ENCODE assay signal across 31 cellular contexts in genomic region chrX:120137439-120137838, GRCh38. TPM values are rescaled to one million over a fixed set of nuclear protein-coding genes. Genes with fewer than 3 reads are reported as not detected.
DNase-seq lines count a peak whose midpoint lies in the region; ATAC-seq and TF ChIP-seq lines count a peak whose summit lies in the region.
"Had no signal": no experiment of that assay in that cellular context is flagged by ENCODE, and none has a peak within 500 bp of the region (broad histone marks: within the 10 kb centered on the region; RNA-seq: fewer than 3 reads in every experiment).

No MANE protein-coding gene starts in this region.

- no peak overlapping the region for H3K4me2 ChIP-seq in GM23248 (ENCODE audit: unreplicated experiment)

- intact Hi-C loops in Panc1 (cut with micrococcal nuclease; ENCODE audit: unreplicated experiment): no loop called here

- no peaks in the 10 kb centered on the region for H3K9me2 ChIP-seq in GM23248 (ENCODE audit: insufficient read depth)

- no peak overlapping the region for H3K4me3 ChIP-seq in AG10803 (ENCODE audit: low read length)
- H3K4me3 ChIP-seq in GM06990 (replicated peaks; ENCODE audit: low read depth, low read length): no peak overlapping the region
- H3K4me3 ChIP-seq in Panc1 (ENCODE audit: low read depth in 2 of 2, low read length in 2 of 2): peak overlapping the region in 1 of 2 experiments; percentile 7; a peak in 1 of 4 replicates
- no peak overlapping the region for H3K4me3 ChIP-seq in fibroblast of the aortic adventitia (ENCODE audit: low read depth, low read length)
- H3K4me3 ChIP-seq in suprapubic skin: no peak overlapping the region
- no peak overlapping the region for H3K4me3 ChIP-seq in GM23248

- TF ChIP-seq EP300 in suprapubic skin (IDR thresholded peaks at IDR 0.05): no peak

- H3K27me3 ChIP-seq in GM06990 (replicated peaks; ENCODE audit: control insufficient read depth, insufficient read depth, low read length) (no peaks in the 10 kb centered on the region), Panc1 (ENCODE audit: control insufficient read depth, insufficient read depth, low read length) (no peaks in the 10 kb centered on the region; the same call in 1 of the 2 replicates), suprapubic skin (no peaks in the 10 kb centered on the region), GM23248 (replicated peaks; ENCODE audit: insufficient read depth) (no peaks in the 10 kb centered on the region)

- in situ Hi-C loops in Panc1 (cut with HindIII; ENCODE audit: low pct_unique_long_range_greater_than_20kb, low sequenced_read_pairs) (no loop called here), GM23248 (cut with MboI) (no loop called here)

- H4K20me1 ChIP-seq in GM23248 (ENCODE audit: insufficient read depth): no peaks in the 10 kb centered on the region

- H3K79me2 ChIP-seq in GM23248 (ENCODE audit: insufficient read depth): no peaks in the 10 kb centered on the region

- H3K9ac ChIP-seq in GM23248: no peak overlapping the region

- no peaks in the 10 kb centered on the region for H3K4me1 ChIP-seq in Panc1 (ENCODE audit: control insufficient read depth, insufficient read depth, low read length)
- H3K4me1 ChIP-seq in suprapubic skin: no peaks in the 10 kb centered on the region
- no peaks in the 10 kb centered on the region for H3K4me1 ChIP-seq in GM23248 (ENCODE audit: insufficient read depth)

- H3K9me3 ChIP-seq in Panc1 (ENCODE audit: control insufficient read depth, insufficient read depth, low read depth, low read length): no peaks in the 10 kb centered on the region
- H3K9me3 ChIP-seq in suprapubic skin: no peaks in the 10 kb centered on the region
- no peaks in the 10 kb centered on the region for H3K9me3 ChIP-seq in GM23248 (ENCODE audit: low read depth)

- H3K36me3 ChIP-seq in GM06990 (ENCODE audit: control insufficient read depth, insufficient read depth, low read length): no peaks in the 10 kb centered on the region
- H3K36me3 ChIP-seq in Panc1 (ENCODE audit: control insufficient read depth, insufficient read depth, low read length): no peaks in the 10 kb centered on the region
- H3K36me3 ChIP-seq in suprapubic skin: no peaks in the 10 kb centered on the region
- H3K36me3 ChIP-seq in GM23248 (ENCODE audit: low read depth): no peaks in the 10 kb centered on the region

- TF ChIP-seq POLR2A in suprapubic skin (IDR thresholded peaks at IDR 0.05): no peak

- ATAC-seq in Panc1 (peak; percentile 74; the same call in 1 of the 2 replicates), HG02798 (IDR thresholded peaks at IDR 0.05; ENCODE audit: poor library complexity, unreplicated experiment) (no peak)
- ATAC-seq: left cardiac atrium; stimulated activated memory B cell treated with anti-CD40 and anti-IgM and Interleukin-4, amounts not matched to agents 10 μg/mL and 1 μg/mL and 100 μg/mL, for 72 hours; WTC11 had no signal

- H3K27ac ChIP-seq in Panc1 (ENCODE audit: low read length): no peak overlapping the region
- H3K27ac ChIP-seq in suprapubic skin: no peak overlapping the region
- no peak overlapping the region for H3K27ac ChIP-seq in GM23248

- H3F3A ChIP-seq in GM23248 (ENCODE audit: insufficient read depth): no peaks in the 10 kb centered on the region

- WGBS in suprapubic skin: 59% methylated on average over 3 of the region's 3 CpGs
- WGBS in GM23248 (ENCODE audit: low coverage in 1 of 2, low lambda C conversion rate in 2 of 2, missing lambda C conversion rate in 2 of 2), 2 experiments: 48 to 59% methylated on average over 3 of the region's 3 CpGs

- no peak overlapping the region for H2AFZ ChIP-seq in GM23248

- BruUV-seq in Panc1 (replicated peaks; lab: Mats Ljungman, UMichigan): no TSS peak

- CTCF ChIA-PET in Panc1 (lab: Charles Lee): interaction anchor here (1.8 kb wide), 1 partner anchor 77 kb away, joined by 5 read pairs; no protein-coding TSS in a partner anchor

- POLR2A ChIA-PET in Panc1 (lab: Charles Lee): no interaction called here

- DNase-seq in AG10803 (ENCODE audit: low read depth) (no peak), GM06990 (ENCODE audit: extremely low read depth, insufficient read length) (no peak), Panc1 (ENCODE audit: low read depth, low spot score) (no peak), fibroblast of the aortic adventitia (ENCODE audit: low read depth) (peak; percentile 3), suprapubic skin (ENCODE audit: low spot score in 2 of 2) (no peak), GM23248 (no peak)
- DNase-seq: activated CD4-positive, alpha-beta T cell treated with anti-CD3 and anti-CD28 coated beads, Interleukin-2, amount 10 ng/mL, durations not matched to agents 7 days and 5 days; activated effector memory CD4-positive, alpha-beta T cell treated with anti-CD3 and anti-CD28 coated beads, Interleukin-2, amount 50 U/mL, for 16 hours; activated T-cell treated with anti-CD3 and anti-CD28 coated beads, Interleukin-2, amount 50 U/mL, for 1 hour; CD4-positive, alpha-beta T cell; DND-41; hippocampal formation; left cardiac atrium; MV-4-11; NCI-H1436 treated with DMSO at 0.1 percent for 48 hours; NCI-H2107; NCI-H345; NCI-H748 treated with DMSO at 0.1 percent for 48 hours; SHP77 treated with DMSO at 0.1 percent for 48 hours; T-helper 9 cell; trophoblast cell had no signal

- TF ChIP-seq CTCF in AG10803 (conservative IDR thresholded peaks at IDR 0.05; ENCODE audit: low read length): 0 out of 2 replicates have a peak, but pooled peaks have one; percentile 10
- TF ChIP-seq CTCF in GM06990 (IDR thresholded peaks at IDR 0.05; ENCODE audit: insufficient read depth, low read length, poor library complexity, severe bottlenecking): peak; percentile 3
- peak; percentile 69 for TF ChIP-seq CTCF in Panc1 (IDR thresholded peaks at IDR 0.05)
- peak; percentile 16 for TF ChIP-seq CTCF in fibroblast of the aortic adventitia (IDR thresholded peaks at IDR 0.05; ENCODE audit: insufficient read depth, low read length)
- TF ChIP-seq CTCF in suprapubic skin (IDR thresholded peaks at IDR 0.05): no peak

RNA-seq across cellular contexts. Expression of gene RHOXF2, which starts 21.0 kb away (rescaled TPM):
- not detected for total RNA-seq in Panc1 (2021; ENCODE audit: unreplicated experiment)
- not detected for polyA plus RNA-seq in Panc1 (2012; ENCODE audit: insufficient read length)
- not detected in 2 replicates for total RNA-seq in fibroblast of the aortic adventitia (ENCODE audit: low replicate concordance)
- not detected for total RNA-seq in suprapubic skin
- not detected in 2 replicates for total RNA-seq in GM23248 (2014; rRNA removed; shearing (Covaris generic))
- not detected in 2 replicates for polyA plus RNA-seq in GM23248 (2016; fragmentation: Nextera tagmentation; extraction: Ambion mirVana)
- total RNA-seq: activated CD4-positive, alpha-beta T cell treated with anti-CD3 and anti-CD28 coated beads, Interleukin-2, amount 10 ng/mL, durations not matched to agents 7 days and 5 days; CD4-positive, alpha-beta T cell; endothelial cell of umbilical vein; fibroblast of lung; H1; left cardiac atrium; lung microvascular endothelial cell; osteocyte; skeletal muscle tissue; subcutaneous adipose tissue had no signal
- polyA plus RNA-seq: endothelial cell of umbilical vein, fibroblast of lung, H1 had no signal

RNA-seq across cellular contexts. Expression of gene RHOXF1, which starts 21.7 kb away (rescaled TPM):
- total RNA-seq in Panc1 (2021; ENCODE audit: unreplicated experiment) (0.41 TPM), fibroblast of the aortic adventitia (ENCODE audit: low replicate concordance) (not detected in 2 replicates), suprapubic skin (1 to 10 TPM in 2 of 4 donors, not detected in 2; 2.1 to 3.6 TPM)
- polyA plus RNA-seq in Panc1 (2012; ENCODE audit: insufficient read length): not detected
- total RNA-seq in GM23248 (2014; rRNA removed; shearing (Covaris generic)): not detected in 2 replicates
- polyA plus RNA-seq in GM23248 (2016; fragmentation: Nextera tagmentation; extraction: Ambion mirVana): not detected in 2 replicates
- total RNA-seq: activated CD4-positive, alpha-beta T cell treated with anti-CD3 and anti-CD28 coated beads, Interleukin-2, amount 10 ng/mL, durations not matched to agents 7 days and 5 days; endothelial cell of umbilical vein; fibroblast of lung; H1; lung microvascular endothelial cell; osteocyte; skeletal muscle tissue; WTC11 had no signal
- polyA plus RNA-seq: endothelial cell of umbilical vein, fibroblast of lung, H1 had no signal

RNA-seq across cellular contexts. Expression of gene RHOXF2B, which starts 59.9 kb away (rescaled TPM):
- total RNA-seq in Panc1 (2021; ENCODE audit: unreplicated experiment): 0.10 TPM
- not detected for polyA plus RNA-seq in Panc1 (2012; ENCODE audit: insufficient read length)
- total RNA-seq in fibroblast of the aortic adventitia (ENCODE audit: low replicate concordance): not detected in 2 replicates
- not detected for total RNA-seq in suprapubic skin
- not detected in 2 replicates for total RNA-seq in GM23248 (2014; rRNA removed; shearing (Covaris generic))
- polyA plus RNA-seq in GM23248 (2016; fragmentation: Nextera tagmentation; extraction: Ambion mirVana): not detected in 2 replicates
- total RNA-seq: activated CD4-positive, alpha-beta T cell treated with anti-CD3 and anti-CD28 coated beads, Interleukin-2, amount 10 ng/mL, durations not matched to agents 7 days and 5 days; CD4-positive, alpha-beta T cell; endothelial cell of umbilical vein; fibroblast of lung; H1; left cardiac atrium; lung microvascular endothelial cell; osteocyte; skeletal muscle tissue; subcutaneous adipose tissue; WTC11 had no signal
- polyA plus RNA-seq: endothelial cell of umbilical vein, H1 had no signal

Comparison
In these comparisons a context has a peak if more than half of its experiments do, and no peak if none do; other contexts are left out.
1. CTCF ChIP-seq: peak in AG10803 (single experiment), GM06990 (single experiment), Panc1 (single experiment) and fibroblast of the aortic adventitia (single experiment); none in suprapubic skin (0 of 2).